ENCODE assay signal across 7 cellular contexts in genomic region chr10:52561322-52561721, GRCh38.
"Had no signal": no experiment of that assay in that cellular context is flagged by ENCODE, and none has a peak within 500 bp of the region (broad histone marks: within the 10 kb centered on the region; RNA-seq: fewer than 3 reads in every experiment).

No MANE protein-coding gene starts in this region.

- H3K4me3 ChIP-seq: GM23248, HAP-1, K562 had no signal

- H3K9me3 ChIP-seq: HAP-1 had no signal

- H3K4me1 ChIP-seq: HAP-1 had no signal

- H3K9ac ChIP-seq: GM23248 had no signal

- ATAC-seq: K562 had no signal

- H3K27ac ChIP-seq: GM23248 had no signal

- H3K36me3 ChIP-seq: HAP-1 had no signal

- DNase-seq: GM23248, GOT3, H7, KG1 had no signal

- H2AFZ ChIP-seq: GM23248 had no signal

- FAIRE-seq: HTR-8/SVneo, K562 had no signal
